In the genomic region with DNA sequence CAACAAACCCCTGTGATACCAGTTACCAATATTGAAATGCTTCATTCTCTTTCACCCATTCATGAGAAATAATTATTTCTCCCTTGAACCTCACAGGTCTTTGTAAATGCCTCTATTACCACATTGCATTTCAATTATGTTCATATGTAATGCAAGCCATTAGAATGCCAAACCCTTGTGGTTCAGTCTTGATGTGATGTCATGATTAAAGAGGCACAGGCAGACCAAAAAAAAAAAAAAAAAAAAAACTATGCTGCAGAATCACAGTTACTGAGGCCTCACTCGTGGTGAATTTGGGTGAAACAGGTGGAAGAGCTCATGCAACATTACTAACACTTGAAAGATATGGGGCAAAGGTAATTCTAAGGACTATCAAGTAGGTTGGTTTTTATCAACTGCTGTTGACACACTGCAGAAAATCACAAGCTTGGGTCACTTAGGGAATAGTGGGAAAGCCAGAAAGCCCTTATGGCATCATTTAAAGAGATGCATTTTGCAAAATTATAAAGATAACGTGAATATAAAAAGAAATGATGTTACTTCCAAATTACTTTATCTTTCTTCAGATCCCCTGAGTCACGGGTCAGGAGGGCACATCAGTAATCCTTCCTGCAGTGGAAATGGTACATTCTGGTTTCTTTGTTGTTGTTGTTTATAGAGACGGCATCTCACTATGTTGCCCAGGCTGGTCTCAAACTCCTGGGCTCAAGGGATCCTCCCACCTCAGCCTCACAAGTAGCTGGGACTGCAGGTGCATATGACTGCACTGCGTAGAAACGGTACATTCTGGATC, we compare ENCODE assay signal across 1 cellular context.
TF ChIP-seq lines count a peak whose summit lies in the region.

No MANE protein-coding gene starts in this region.

TF ChIP-seq in K562, 482 proteins besides CTCF, POLR2A, EP300 and RAD21:
- no peak for TF ChIP-seq HMG20A (CRISPR knock-in tag; conservative IDR thresholded peaks at IDR 0.05)
- no peak for TF ChIP-seq U2AF2 (optimal IDR thresholded peaks at IDR 0.05; ENCODE audit: low read depth, low read length)
- peak; percentile 69 for TF ChIP-seq NFE2 (IDR thresholded peaks at IDR 0.05; ENCODE audit: low read depth)
- TF ChIP-seq, protein P1, sequence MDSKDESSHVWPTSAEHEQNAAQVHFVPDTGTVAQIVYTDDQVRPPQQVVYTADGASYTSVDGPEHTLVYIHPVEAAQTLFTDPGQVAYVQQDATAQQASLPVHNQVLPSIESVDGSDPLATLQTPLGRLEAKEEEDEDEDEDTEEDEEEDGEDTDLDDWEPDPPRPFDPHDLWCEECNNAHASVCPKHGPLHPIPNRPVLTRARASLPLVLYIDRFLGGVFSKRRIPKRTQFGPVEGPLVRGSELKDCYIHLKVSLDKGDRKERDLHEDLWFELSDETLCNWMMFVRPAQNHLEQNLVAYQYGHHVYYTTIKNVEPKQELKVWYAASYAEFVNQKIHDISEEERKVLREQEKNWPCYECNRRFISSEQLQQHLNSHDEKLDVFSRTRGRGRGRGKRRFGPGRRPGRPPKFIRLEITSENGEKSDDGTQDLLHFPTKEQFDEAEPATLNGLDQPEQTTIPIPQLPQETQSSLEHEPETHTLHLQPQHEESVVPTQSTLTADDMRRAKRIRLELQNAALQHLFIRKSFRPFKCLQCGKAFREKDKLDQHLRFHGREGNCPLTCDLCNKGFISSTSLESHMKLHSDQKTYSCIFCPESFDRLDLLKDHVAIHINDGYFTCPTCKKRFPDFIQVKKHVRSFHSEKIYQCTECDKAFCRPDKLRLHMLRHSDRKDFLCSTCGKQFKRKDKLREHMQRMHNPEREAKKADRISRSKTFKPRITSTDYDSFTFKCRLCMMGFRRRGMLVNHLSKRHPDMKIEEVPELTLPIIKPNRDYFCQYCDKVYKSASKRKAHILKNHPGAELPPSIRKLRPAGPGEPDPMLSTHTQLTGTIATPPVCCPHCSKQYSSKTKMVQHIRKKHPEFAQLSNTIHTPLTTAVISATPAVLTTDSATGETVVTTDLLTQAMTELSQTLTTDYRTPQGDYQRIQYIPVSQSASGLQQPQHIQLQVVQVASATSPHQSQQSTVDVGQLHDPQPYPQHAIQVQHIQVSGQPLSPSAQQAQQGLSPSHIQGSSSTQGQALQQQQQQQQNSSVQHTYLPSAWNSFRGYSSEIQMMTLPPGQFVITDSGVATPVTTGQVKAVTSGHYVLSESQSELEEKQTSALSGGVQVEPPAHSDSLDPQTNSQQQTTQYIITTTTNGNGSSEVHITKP (IDR thresholded peaks at IDR 0.05; ENCODE audit: partially characterized antibody): peak; percentile 78
- TF ChIP-seq TCF7 (IDR thresholded peaks at IDR 0.05; ENCODE audit: borderline replicate concordance): no peak
- TF ChIP-seq FOSL1 (tag; conservative IDR thresholded peaks at IDR 0.05): 0 out of 2 replicates have a peak, but pooled peaks have one; percentile 21
- no peak for TF ChIP-seq RERE (CRISPR knock-in tag; IDR thresholded peaks at IDR 0.05; ENCODE audit: borderline replicate concordance)
- no peak for TF ChIP-seq SIN3A (IDR thresholded peaks at IDR 0.05; ENCODE audit: borderline replicate concordance in 2 of 2, control insufficient read depth in 1 of 2, low read depth in 2 of 2, low read length in 2 of 2)
- TF ChIP-seq, protein P2, sequence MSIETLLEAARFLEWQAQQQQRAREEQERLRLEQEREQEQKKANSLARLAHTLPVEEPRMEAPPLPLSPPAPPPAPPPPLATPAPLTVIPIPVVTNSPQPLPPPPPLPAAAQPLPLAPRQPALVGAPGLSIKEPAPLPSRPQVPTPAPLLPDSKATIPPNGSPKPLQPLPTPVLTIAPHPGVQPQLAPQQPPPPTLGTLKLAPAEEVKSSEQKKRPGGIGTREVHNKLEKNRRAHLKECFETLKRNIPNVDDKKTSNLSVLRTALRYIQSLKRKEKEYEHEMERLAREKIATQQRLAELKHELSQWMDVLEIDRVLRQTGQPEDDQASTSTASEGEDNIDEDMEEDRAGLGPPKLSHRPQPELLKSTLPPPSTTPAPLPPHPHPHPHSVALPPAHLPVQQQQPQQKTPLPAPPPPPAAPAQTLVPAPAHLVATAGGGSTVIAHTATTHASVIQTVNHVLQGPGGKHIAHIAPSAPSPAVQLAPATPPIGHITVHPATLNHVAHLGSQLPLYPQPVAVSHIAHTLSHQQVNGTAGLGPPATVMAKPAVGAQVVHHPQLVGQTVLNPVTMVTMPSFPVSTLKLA (conservative IDR thresholded peaks at IDR 0.05): no peak
TF ChIP-seq in K562: peak in this region for 3.
